19 cellular contexts compared by ENCODE assay signal in the genomic region with DNA sequence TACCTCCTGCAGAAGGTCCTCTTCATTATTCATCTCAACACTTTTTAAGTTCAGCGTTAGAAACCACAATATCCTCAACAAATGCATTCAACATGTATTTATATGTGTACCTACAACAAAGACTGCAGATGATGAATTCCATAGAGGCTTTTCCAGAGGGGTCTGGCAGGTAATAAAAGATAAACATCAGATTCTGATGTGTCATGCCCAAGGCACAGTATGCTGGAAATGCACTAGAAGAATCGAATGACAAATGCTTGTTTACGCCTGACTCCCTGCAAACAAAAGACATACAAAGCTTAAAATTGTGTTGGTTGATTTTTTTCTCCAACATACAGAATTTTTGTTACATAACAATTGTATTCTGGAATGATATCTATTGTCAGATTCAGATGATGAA. TPM values are rescaled to one million over a fixed set of nuclear protein-coding genes. Genes with fewer than 3 reads are reported as not detected.
"Had no signal": no experiment of that assay in that cellular context is flagged by ENCODE, and none has a peak within 500 bp of the region (broad histone marks: within the 10 kb centered on the region; RNA-seq: fewer than 3 reads in every experiment).

A gene with protein sequence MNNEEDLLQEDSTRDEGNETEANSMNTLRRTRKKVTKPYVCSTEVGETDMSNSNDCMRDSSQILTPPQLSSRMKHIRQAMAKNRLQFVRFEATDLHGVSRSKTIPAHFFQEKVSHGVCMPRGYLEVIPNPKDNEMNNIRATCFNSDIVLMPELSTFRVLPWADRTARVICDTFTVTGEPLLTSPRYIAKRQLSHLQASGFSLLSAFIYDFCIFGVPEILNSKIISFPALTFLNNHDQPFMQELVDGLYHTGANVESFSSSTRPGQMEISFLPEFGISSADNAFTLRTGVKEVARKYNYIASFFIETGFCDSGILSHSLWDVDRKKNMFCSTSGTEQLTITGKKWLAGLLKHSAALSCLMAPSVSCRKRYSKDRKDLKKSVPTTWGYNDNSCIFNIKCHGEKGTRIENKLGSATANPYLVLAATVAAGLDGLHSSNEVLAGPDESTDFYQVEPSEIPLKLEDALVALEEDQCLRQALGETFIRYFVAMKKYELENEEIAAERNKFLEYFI (minus strand): TSS at position 73 of the 400 bp plus-strand sequence. CDS start 40 bp downstream, at position 33.

- H3K27me3 ChIP-seq: breast epithelium, colonic mucosa had no signal

- H3K4me3 ChIP-seq: breast epithelium, colonic mucosa had no signal

- ATAC-seq: activated CD4-positive, alpha-beta T cell treated with anti-CD3 and anti-CD28 coated beads for 36 hours had no signal

- H3K9me3 ChIP-seq: breast epithelium, colonic mucosa had no signal

- DNase-seq: activated CD4-positive, alpha-beta memory T cell treated with anti-CD3 and anti-CD28 coated beads, Interleukin-2, amount 10 ng/mL, durations not matched to agents 7 days and 5 days; activated CD4-positive, alpha-beta T cell treated with anti-CD3 and anti-CD28 coated beads for 36 hours; activated CD4-positive, alpha-beta T cell treated with anti-CD3 and anti-CD28 coated beads, Interleukin-2, amount 50 U/mL, for 1 hour; activated naive CD4-positive, alpha-beta T cell treated with anti-CD3 and anti-CD28 coated beads, Interleukin-2, amount 50 U/mL, for 16 hours; activated T-cell treated with anti-CD3 and anti-CD28 coated beads for 4 hours; activated T-cell treated with anti-CD3 and anti-CD28 coated beads, Interleukin-2, amount 50 U/mL, for 48 hours; aorta; caudate nucleus; colonic mucosa; KG1; NCI-H1092; NCI-H2029 treated with DMSO at 0.1 percent for 48 hours; NCI-H2171; NCI-H2227 treated with DMSO at 0.1 percent for 48 hours; NCI-H510A; SHP77; T-helper 1 cell had no signal

- H3K4me1 ChIP-seq: breast epithelium, colonic mucosa had no signal

- H3K27ac ChIP-seq: breast epithelium, colonic mucosa, VCaP had no signal

- H3K36me3 ChIP-seq: breast epithelium, colonic mucosa had no signal

RNA-seq across cellular contexts. Expression of the gene that starts here (rescaled TPM):
- polyA plus RNA-seq: aorta had no signal
